ENCODE assay signal across 18 cellular contexts in genomic region chr6:42113929-42114636, GRCh38. TPM values are rescaled to one million over a fixed set of nuclear protein-coding genes. Genes with fewer than 3 reads are reported as not detected.
A peak's percentile ranks its signal among the peaks of the same experiment; 100 is the strongest.
DNase-seq lines count a peak whose midpoint lies in the region; ATAC-seq and TF ChIP-seq lines count a peak whose summit lies in the region.
"Had no signal": no experiment of that assay in that cellular context is flagged by ENCODE, and none has a peak within 500 bp of the region (broad histone marks: within the 10 kb centered on the region; RNA-seq: fewer than 3 reads in every experiment).

No MANE protein-coding gene starts in this region.

- H2AFZ ChIP-seq in PC-9 (no peak overlapping the region), osteoblast (ENCODE audit: low read length) (no peak overlapping the region)

- H3K9me3 ChIP-seq in HEK293 (ENCODE audit: control insufficient read depth, insufficient read depth, low read depth, low read length) (no peaks in the 10 kb centered on the region), PC-9 (ENCODE audit: insufficient read depth, low read depth) (no peaks in the 10 kb centered on the region), esophagus (ENCODE audit: control insufficient read depth in 2 of 2, insufficient read depth in 1 of 2, low read depth in 1 of 2, low read length in 1 of 2) (peaks cover 0 to 2% of the 10 kb centered on the region in 2 donors), osteoblast (ENCODE audit: low read depth, low read length) (no peaks in the 10 kb centered on the region)
- H3K9me3 ChIP-seq: BLaER1 had no signal

- no peaks in the 10 kb centered on the region for H3K27me3 ChIP-seq in PC-9 (ENCODE audit: insufficient read depth, low read depth)
- H3K27me3 ChIP-seq in esophagus (ENCODE audit: control insufficient read depth in 1 of 2, insufficient read depth in 2 of 2, low read length in 2 of 2), result no peaks in the 10 kb centered on the region
- no peaks in the 10 kb centered on the region for H3K27me3 ChIP-seq in osteoblast (ENCODE audit: insufficient read depth, low read length)
- H3K27me3 ChIP-seq: BLaER1, gastroesophageal sphincter had no signal

- peaks cover 47% of the 10 kb centered on the region for H3F3A ChIP-seq in PC-9 (ENCODE audit: insufficient read depth, low read depth)

- ATAC-seq in GM18517 (IDR thresholded peaks at IDR 0.05; ENCODE audit: unreplicated experiment), result no peak
- ATAC-seq: gastroesophageal sphincter; stimulated activated naive B cell treated with anti-CD40 and anti-IgM and Interleukin-4, amounts not matched to agents 10 μg/mL and 1 μg/mL and 100 μg/mL, for 72 hours had no signal

- H3K4me2 ChIP-seq in PC-9 (peak overlapping the region; percentile 60), osteoblast (ENCODE audit: insufficient read depth, low read length) (no peak overlapping the region)
- H3K4me2 ChIP-seq: BLaER1 had no signal

- CTCF ChIA-PET in HEK293 (lab: Yijun Ruan, JAX), result interaction anchor here (0.7 to 1.2 kb wide), 4 partner anchors 8 to 52 kb away, joined by 3 to 5 read pairs (median 4); no protein-coding TSS in a partner anchor
- CTCF ChIA-PET in PC-9 (lab: Charles Lee), result interaction anchor here (0.6 kb wide), 1 partner anchor 416 kb away, joined by 3 read pairs; no protein-coding TSS in a partner anchor

- H3K4me3 ChIP-seq in HEK293 (ENCODE audit: low read depth, low read length), result no peak overlapping the region
- H3K4me3 ChIP-seq in PC-9, result no peak overlapping the region
- no peak overlapping the region for H3K4me3 ChIP-seq in esophagus (ENCODE audit: low read depth in 1 of 2, low read length in 2 of 2)
- H3K4me3 ChIP-seq in osteoblast (ENCODE audit: insufficient read depth, low read length), result no peak overlapping the region
- H3K4me3 ChIP-seq in coronary artery, result no peak overlapping the region
- H3K4me3 ChIP-seq: BLaER1, dorsolateral prefrontal cortex, gastroesophageal sphincter had no signal

- H4K20me1 ChIP-seq in PC-9 (ENCODE audit: insufficient read depth) (peaks cover 4% of the 10 kb centered on the region; the same call in 1 of the 2 replicates), osteoblast (ENCODE audit: insufficient read depth, low read length) (no peaks in the 10 kb centered on the region)
- H4K20me1 ChIP-seq: BLaER1 had no signal

- H3K79me2 ChIP-seq in PC-9 (ENCODE audit: low read depth) (peaks cover 54% of the 10 kb centered on the region), osteoblast (ENCODE audit: insufficient read depth, low read length) (no peaks in the 10 kb centered on the region)

- H3K27ac ChIP-seq in HEK293 (ENCODE audit: extremely low read depth, low read depth, low read length) (no peak overlapping the region), PC-9 (peak overlapping the region; percentile 55), esophagus (ENCODE audit: low read depth in 2 of 2, low read length in 1 of 2) (peak overlapping the region; percentile 40 to 90), osteoblast (ENCODE audit: low read depth, low read length) (no peak overlapping the region), coronary artery (no peak overlapping the region)
- H3K27ac ChIP-seq: BLaER1, dorsolateral prefrontal cortex, gastroesophageal sphincter, HL-60 had no signal

- intact Hi-C loops in PC-9 (cut with micrococcal nuclease; ENCODE audit: unreplicated experiment), result no loop called here

- no TSS peak for BruUV-seq in PC-9 (replicated peaks; lab: Mats Ljungman, UMichigan)

- H3K4me1 ChIP-seq in HEK293 (ENCODE audit: control insufficient read depth, insufficient read depth, low read length) (peaks cover 5% of the 10 kb centered on the region), PC-9 (replicated peaks; ENCODE audit: insufficient read depth) (peaks cover 52% of the 10 kb centered on the region), esophagus (ENCODE audit: control insufficient read depth in 2 of 2, insufficient read depth in 2 of 2, low read length in 1 of 2) (peaks cover 4 to 6% of the 10 kb centered on the region in 2 donors), osteoblast (ENCODE audit: insufficient read depth, low read length) (peaks cover 16% of the 10 kb centered on the region)
- H3K4me1 ChIP-seq: BLaER1 had no signal

- DNase-seq in PC-9 (peak in 1 of 2 experiments; percentile 87), osteoblast (ENCODE audit: insufficient read length, low spot score, missing footprints) (peak; percentile 80), HK-2 (ENCODE audit: unreplicated experiment) (no peak), coronary artery (ENCODE audit: low spot score) (no peak)
- DNase-seq: activated CD4-positive, alpha-beta T cell treated with anti-CD3 and anti-CD28 coated beads, Interleukin-2, amount 50 U/mL, for 1 hour; anterior cingulate cortex; dorsolateral prefrontal cortex; MM.1S; naive B cell; stimulated activated CD4-positive, alpha-beta T cell treated with anti-CD3 and anti-CD28 coated beads, Interleukin-4, amount 100 ng/mL, for 4 hours; stimulated activated naive B cell treated with anti-CD40 and anti-IgM and Interleukin-4, amounts not matched to agents 10 μg/mL and 1 μg/mL and 100 μg/mL, for 72 hours had no signal

- no peaks in the 10 kb centered on the region for H3K36me3 ChIP-seq in HEK293 (ENCODE audit: control insufficient read depth in 2 of 2, insufficient read depth in 1 of 2, low read length in 2 of 2)
- H3K36me3 ChIP-seq in PC-9 (ENCODE audit: low read depth), result peaks cover 4% of the 10 kb centered on the region
- peaks cover 0 to 7% of the 10 kb centered on the region in 2 donors for H3K36me3 ChIP-seq in esophagus (ENCODE audit: control insufficient read depth in 2 of 2, insufficient read depth in 2 of 2, low read length in 1 of 2)
- no peaks in the 10 kb centered on the region for H3K36me3 ChIP-seq in osteoblast (ENCODE audit: insufficient read depth, low read length)
- H3K36me3 ChIP-seq: BLaER1, gastroesophageal sphincter had no signal

- POLR2A ChIA-PET in HEK293 (lab: Yijun Ruan, JAX), result interaction anchor here (0.6 kb wide), 1 partner anchor 632 kb away, joined by 11 read pairs; the partner anchor contains the start of gene TBCC
- POLR2A ChIA-PET in PC-9 (lab: Charles Lee; ENCODE audit: unreplicated experiment), result no interaction called here

- no peaks in the 10 kb centered on the region for H3K9me2 ChIP-seq in PC-9 (ENCODE audit: insufficient read depth)

- TF ChIP-seq CTCF in HEK293 (tag by site-specific recombination; IDR thresholded peaks at IDR 0.05) (no peak), PC-9 (conservative IDR thresholded peaks at IDR 0.05) (no peak), osteoblast (IDR thresholded peaks at IDR 0.05; ENCODE audit: extremely low read depth, low read depth, low read length) (no peak), coronary artery (IDR thresholded peaks at IDR 0.05) (no peak)

- 51 to 56% methylated on average over 5 of the region's 5 CpGs for WGBS in esophagus, 2 donors

TF ChIP-seq in HEK293, 187 proteins besides CTCF, POLR2A, EP300 and RAD21:
- TF ChIP-seq ZFHX2 (tag by site-specific recombination; conservative IDR thresholded peaks at IDR 0.05) (peak; percentile 50), TCF7L2 (IDR thresholded peaks at IDR 0.05; ENCODE audit: borderline replicate concordance, low read depth, low read length) (peak; percentile 89), PRDM6 (tag by site-specific recombination; IDR thresholded peaks at IDR 0.05) (peak; percentile 53; the same call in 1 of the 2 replicates), EGR2 (tag by site-specific recombination; IDR thresholded peaks at IDR 0.05; ENCODE audit: low read depth) (peak; percentile 64; the same call in 1 of the 2 replicates), OSR2 (tag by site-specific recombination; IDR thresholded peaks at IDR 0.05) (peak; percentile 85), REPIN1 (tag by site-specific recombination; IDR thresholded peaks at IDR 0.05; ENCODE audit: low read depth) (no peak), WT1 (tag by site-specific recombination; IDR thresholded peaks at IDR 0.05) (peak; percentile 51; the same call in 1 of the 2 replicates), ZNF677 (tag by site-specific recombination; IDR thresholded peaks at IDR 0.05) (no peak), ZNF610 (tag by site-specific recombination; IDR thresholded peaks at IDR 0.05; ENCODE audit: borderline replicate concordance) (0 out of 2 replicates have a peak, but pooled peaks have one; percentile 19), ZNF692 (tag by site-specific recombination; IDR thresholded peaks at IDR 0.05) (peak; percentile 68)

RNA-seq across cellular contexts. Expression of gene C6orf132, which starts 28.3 kb away (rescaled TPM):
- total RNA-seq in PC-9 (2021), result 49.8 and 53.9 TPM in 2 replicates
- polyA plus RNA-seq in esophagus, result 100 to 1,000 TPM; 150 to 357 TPM
- 2.9 TPM in 2 replicates for total RNA-seq in osteoblast

RNA-seq across cellular contexts. Expression of gene GUCA1A, which starts 59.1 kb away (rescaled TPM):
- not detected in 2 replicates for total RNA-seq in PC-9 (2021)
- not detected for polyA plus RNA-seq in esophagus
- not detected in 2 replicates for total RNA-seq in osteoblast
- polyA plus RNA-seq: keratinocyte had no signal

Comparison
In these comparisons a context has a peak if more than half of its experiments do, and no peak if none do; other contexts are left out.
1. H3K27ac ChIP-seq: peak in PC-9 (single experiment) and esophagus (2 of 2); none in HEK293 (single experiment), osteoblast (single experiment) and coronary artery (0 of 2).
2. RNA of gene C6orf132, which starts 28.3 kb away (total RNA-seq): 49.8 to 53.9 TPM in PC-9; 2.9 TPM in osteoblast; every median in the first group is over 10 times any median in the second.